ENCODE assay signal across 8 cellular contexts in the genomic region with DNA sequence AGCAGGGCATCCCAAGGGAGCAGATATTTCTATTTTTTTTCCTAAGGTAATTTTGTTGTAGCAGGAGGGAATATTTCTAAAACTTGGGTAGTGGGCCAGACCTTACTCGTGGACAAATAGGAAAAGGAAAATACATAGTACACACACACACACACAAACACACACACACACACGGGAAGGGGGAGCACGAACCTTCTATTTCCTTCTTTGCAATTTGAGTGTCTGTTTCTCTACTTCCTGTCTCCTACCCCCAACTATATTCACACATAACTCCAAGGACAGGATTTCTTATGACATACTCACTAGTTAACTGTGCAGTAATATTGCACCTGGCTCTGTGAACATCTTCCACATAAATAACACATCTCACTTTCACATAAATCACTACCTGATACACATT. TPM values are rescaled to one million over a fixed set of nuclear protein-coding genes. Genes with fewer than 3 reads are reported as not detected.
DNase-seq lines count a peak whose midpoint lies in the region; ATAC-seq, FAIRE-seq and TF ChIP-seq lines count a peak whose summit lies in the region.

No MANE protein-coding gene starts in this region.

- H2BK120ac ChIP-seq in H1 (replicated peaks; ENCODE audit: low read depth, low read length) (no peak overlapping the region), trophoblast cell (ENCODE audit: insufficient read depth, low read length, poor library complexity) (peak overlapping the region; percentile 39)

- TF ChIP-seq EP300 in H1 (IDR thresholded peaks at IDR 0.05; ENCODE audit: borderline replicate concordance in 1 of 2, low read depth in 2 of 2, low read length in 2 of 2) = no peak

- H2AK5ac ChIP-seq in H1 (ENCODE audit: low read depth, low read length) = no peak overlapping the region
- no peak overlapping the region for H2AK5ac ChIP-seq in trophoblast cell (ENCODE audit: low read length)

- TF ChIP-seq RAD21 in H1 (IDR thresholded peaks at IDR 0.05 in 1 of 2, conservative IDR thresholded peaks at IDR 0.05 in 1 of 2; ENCODE audit: low read depth in 2 of 2, low read length in 2 of 2) = no peak

- H3K4me1 ChIP-seq in DOHH2 (ENCODE audit: control insufficient read depth, low read length) (peaks cover 64% of the 10 kb centered on the region), H1 (replicated peaks in 1 of 4; ENCODE audit: control insufficient read depth in 3 of 4, insufficient read depth in 4 of 4, low read length in 3 of 4) (peaks cover 22 to 48% (median 31%) of the 10 kb centered on the region in 4 experiments), trophoblast cell (ENCODE audit: control insufficient read depth in 1 of 2, insufficient read depth in 2 of 2, low read length in 2 of 2) (peaks cover 38 to 47% of the 10 kb centered on the region in 2 experiments), mucosa of descending colon (ENCODE audit: low read depth) (peaks cover 44% of the 10 kb centered on the region)

- H3K23ac ChIP-seq in H1 (ENCODE audit: insufficient read length) (no peak overlapping the region), trophoblast cell (ENCODE audit: low read length) (no peak overlapping the region)

- WGBS in H1 (ENCODE audit: extremely low coverage in 1 of 2, insufficient coverage in 1 of 2, insufficient read length in 1 of 2, insufficient replicate concordance in 2 of 2, low coverage in 1 of 2, low lambda C conversion rate in 2 of 2, missing lambda C conversion rate in 1 of 2), 2 experiments = 60% methylated on average over 3 of the region's 3 CpGs; no CpG with 5 or more reads in 1 of the 2 experiments
- no CpG with 5 or more reads among the region's 3 CpGs for WGBS in trophoblast cell (ENCODE audit: extremely low coverage, insufficient coverage, insufficient read length)

- intact Hi-C loops in mucosa of descending colon (cut with DNase I, micrococcal nuclease) = no loop called here

- H3K4me3 ChIP-seq in DOHH2 (ENCODE audit: low read length) = peak overlapping the region; percentile 97
- peak overlapping the region in 2 of 4 experiments; percentile 89 to 96; a peak in 3 of 8 replicates for H3K4me3 ChIP-seq in H1 (ENCODE audit: extremely low read depth in 1 of 4, insufficient read depth in 2 of 4, low read depth in 3 of 4, low read length in 4 of 4)
- H3K4me3 ChIP-seq in trophoblast cell (ENCODE audit: low read depth, low read length) = no peak overlapping the region
- H3K4me3 ChIP-seq in mucosa of descending colon = no peak overlapping the region

- H2BK5ac ChIP-seq in H1 (ENCODE audit: low read depth, low read length) (no peak overlapping the region), trophoblast cell (ENCODE audit: low read depth, low read length, poor library complexity) (no peak overlapping the region)

- CTCF ChIA-PET in H1 (lab: Charles Lee; ENCODE audit: partially characterized antibody) = interaction anchor here (0.9 kb wide), 1 partner anchor 13 kb away, joined by 3 read pairs; no protein-coding TSS in a partner anchor

- no peak for FAIRE-seq in H1 (lab: Jason Lieb, UNC)

- H3K9me2 ChIP-seq in DOHH2 (replicated peaks; ENCODE audit: control insufficient read depth, low read length) = no peaks in the 10 kb centered on the region

- no peak overlapping the region for H2BK20ac ChIP-seq in H1 (ENCODE audit: low read length)

- H3K79me2 ChIP-seq in DOHH2 (ENCODE audit: control insufficient read depth, low read length) = peaks cover 92% of the 10 kb centered on the region
- H3K79me2 ChIP-seq in H1 (ENCODE audit: control insufficient read depth in 1 of 2, insufficient read depth in 2 of 2, low read length in 2 of 2) = peaks cover 24 to 76% of the 10 kb centered on the region in 2 experiments
- peaks cover 57% of the 10 kb centered on the region for H3K79me2 ChIP-seq in trophoblast cell (ENCODE audit: control insufficient read depth, insufficient read depth, low read length, poor library complexity)

- H2BK12ac ChIP-seq in H1 (ENCODE audit: low read depth, low read length) (no peak overlapping the region), trophoblast cell (ENCODE audit: low read length) (no peak overlapping the region)

- peaks cover 38% of the 10 kb centered on the region for H3F3A ChIP-seq in DOHH2 (ENCODE audit: control insufficient read depth, insufficient read depth)

- H4K8ac ChIP-seq in H1 (ENCODE audit: extremely low read depth, insufficient read depth, low read length) (no peak overlapping the region), trophoblast cell (ENCODE audit: low read depth, low read length) (no peak overlapping the region)

- H4K20me1 ChIP-seq in DOHH2 (ENCODE audit: control insufficient read depth, insufficient read depth, low read depth, low read length) (peaks cover 25% of the 10 kb centered on the region), H1 (replicated peaks in 1 of 2; ENCODE audit: control insufficient read depth in 1 of 2, insufficient read depth in 2 of 2, low read length in 2 of 2) (peaks cover 25 to 28% of the 10 kb centered on the region in 2 experiments)

- H3K14ac ChIP-seq in H1 (ENCODE audit: insufficient read length) (no peak overlapping the region), trophoblast cell (ENCODE audit: low read length) (no peak overlapping the region)

- no peak overlapping the region for H3K4ac ChIP-seq in H1 (replicated peaks; ENCODE audit: insufficient read length, low read depth, low read length)
- H3K4ac ChIP-seq in trophoblast cell (ENCODE audit: low read depth, low read length) = peak overlapping the region; percentile 84

- H3K9me3 ChIP-seq in DOHH2 (ENCODE audit: control insufficient read depth, insufficient read depth, low read length) (no peaks in the 10 kb centered on the region), H1 (ENCODE audit: insufficient read depth in 2 of 2, low read depth in 1 of 2, low read length in 1 of 2) (no peaks in the 10 kb centered on the region), trophoblast cell (ENCODE audit: insufficient read depth, low read depth, low read length) (peaks cover 1% of the 10 kb centered on the region), mucosa of descending colon (no peaks in the 10 kb centered on the region)

- TF ChIP-seq CTCF in DOHH2 (IDR thresholded peaks at IDR 0.05; ENCODE audit: low read depth, low read length, poor library complexity, severe bottlenecking) (no peak), H1 (IDR thresholded peaks at IDR 0.05; ENCODE audit: control extremely low read depth in 1 of 3, insufficient read depth in 1 of 3, low read depth in 1 of 3, low read length in 3 of 3) (no peak), mucosa of descending colon (IDR thresholded peaks at IDR 0.05) (no peak)

- ATAC-seq in GM19035 (IDR thresholded peaks at IDR 0.05; ENCODE audit: unreplicated experiment) = no peak
- ATAC-seq in GM21367 (IDR thresholded peaks at IDR 0.05; ENCODE audit: unreplicated experiment) = no peak
- ATAC-seq in mucosa of descending colon = no peak

- H3K27ac ChIP-seq in DOHH2 (ENCODE audit: low read depth, low read length) (peak overlapping the region; percentile 86), H1 (ENCODE audit: low read depth, low read length) (no peak overlapping the region), trophoblast cell (ENCODE audit: low read depth, low read length) (peak overlapping the region; percentile 80)

- peaks cover 17% of the 10 kb centered on the region for H3K23me2 ChIP-seq in H1 (ENCODE audit: low read depth, low read length)

- H3K4me2 ChIP-seq in DOHH2 (ENCODE audit: low read length) = peak overlapping the region; percentile 99
- H3K4me2 ChIP-seq in H1 (ENCODE audit: insufficient read depth in 1 of 2, low read depth in 2 of 2, low read length in 2 of 2) = peak overlapping the region; percentile 65 to 69
- H3K4me2 ChIP-seq in trophoblast cell (ENCODE audit: low read length) = peak overlapping the region; percentile 93

- H3K9ac ChIP-seq in H1 (replicated peaks in 1 of 4; ENCODE audit: extremely low read depth in 1 of 4, low read depth in 3 of 4, low read length in 3 of 4) (no peak overlapping the region), trophoblast cell (ENCODE audit: low read length) (no peak overlapping the region)

- peaks cover 18% of the 10 kb centered on the region for H3K36me3 ChIP-seq in DOHH2 (ENCODE audit: control insufficient read depth, low read length)
- H3K36me3 ChIP-seq in H1 (ENCODE audit: control insufficient read depth in 2 of 4, insufficient read depth in 4 of 4, low read length in 3 of 4) = peaks cover 4 to 12% (median 7%) of the 10 kb centered on the region in 4 experiments
- H3K36me3 ChIP-seq in trophoblast cell (ENCODE audit: control insufficient read depth in 1 of 2, insufficient read depth in 2 of 2, low read length in 2 of 2) = peaks cover 10 to 11% of the 10 kb centered on the region in 2 experiments
- H3K36me3 ChIP-seq in mucosa of descending colon (ENCODE audit: low read depth) = no peaks in the 10 kb centered on the region

- no peaks in the 10 kb centered on the region for H3K27me3 ChIP-seq in DOHH2 (ENCODE audit: control insufficient read depth, low read length)
- H3K27me3 ChIP-seq in H1 (replicated peaks in 1 of 4; ENCODE audit: control insufficient read depth in 3 of 4, extremely low read depth in 1 of 4, insufficient read depth in 3 of 4, low read length in 3 of 4) = no peaks in the 10 kb centered on the region
- H3K27me3 ChIP-seq in trophoblast cell (ENCODE audit: insufficient read depth, low read length) = no peaks in the 10 kb centered on the region

- no peak overlapping the region for H3K56ac ChIP-seq in H1 (replicated peaks; ENCODE audit: insufficient read length, low read depth, low read length)

- no peak for TF ChIP-seq POLR2A in H1 (IDR thresholded peaks at IDR 0.05; ENCODE audit: control extremely low read depth in 1 of 2, low read depth in 2 of 2, low read length in 2 of 2)

- no peak overlapping the region for H4K12ac ChIP-seq in trophoblast cell (ENCODE audit: low read depth, low read length)

- H2BK15ac ChIP-seq in H1 (ENCODE audit: low read length) = no peak overlapping the region

- no peak overlapping the region for H4K5ac ChIP-seq in H1 (ENCODE audit: insufficient read length, low read depth, low read length)

- H4K91ac ChIP-seq in H1 (replicated peaks; ENCODE audit: insufficient read length, low read length) (no peak overlapping the region), trophoblast cell (ENCODE audit: low read depth, low read length) (no peak overlapping the region)

- H2AFZ ChIP-seq in H1 (ENCODE audit: low read length) (no peak overlapping the region), trophoblast cell (ENCODE audit: insufficient read depth, low read length, poor library complexity) (no peak overlapping the region)

- POLR2A ChIA-PET in H1 (lab: Charles Lee; ENCODE audit: partially characterized antibody) = interaction anchor here (0.6 to 5.0 kb wide), 14 partner anchors 9 to 306 kb away, joined by 3 to 34 read pairs (median 4); a partner anchor contains a TSS

- peak; percentile 11 for DNase-seq in NOMO-1 treated with dmso at 0.1 percent for 144 hours (lab: John Stamatoyannopoulos, UW; ENCODE audit: unreplicated experiment)
- DNase-seq in H1 (ENCODE audit: low read depth in 1 of 2, low spot score in 2 of 2) = no peak
- no peak for DNase-seq in trophoblast cell
- DNase-seq in mesenteric fat pad (ENCODE audit: low spot score) = no peak
- no peak for DNase-seq in mucosa of descending colon

- H3K18ac ChIP-seq in H1 (ENCODE audit: extremely low read depth, low read length) = no peak overlapping the region
- no peak overlapping the region for H3K18ac ChIP-seq in trophoblast cell (ENCODE audit: low read length)

- H3K79me1 ChIP-seq in H1 (ENCODE audit: low read depth, low read length) (peaks cover 12% of the 10 kb centered on the region; the same call in 1 of the 2 replicates), trophoblast cell (ENCODE audit: low read length) (peaks cover 36% of the 10 kb centered on the region)

RNA-seq across cellular contexts. Expression of a gene that starts 4.4 kb away (rescaled TPM):
- 88.4 and 88.8 TPM in 2 replicates for total RNA-seq in H1 (2021; fragmentation: NEBNext Ultra II Directional; extraction: Animal tissue kit (Norgen Biotek cat#: 25700))
- 138 and 170 TPM in 2 replicates for polyA plus RNA-seq in H1 (2011; rRNA removed)
- 134 TPM for polyA plus RNA-seq in H1 (2011; cell fraction: cytosol; rRNA removed)
- 345 TPM for polyA plus RNA-seq in H1 (2011; cell fraction: nucleus; rRNA removed)
- 91.5 to 105 TPM (median 97.6 TPM) in 4 replicates for polyA plus RNA-seq in H1 (2012, experiment 1 of 2)
- polyA plus RNA-seq in H1 (2012, experiment 2 of 2) = 61.4 TPM
- polyA plus RNA-seq in H1 (2013, experiment 1 of 2) = 72.4 TPM
- 63.4 TPM for polyA plus RNA-seq in H1 (2013, experiment 2 of 2)
- 136 and 173 TPM in 2 replicates for polyA minus RNA-seq in H1 (2011; rRNA and poly(A)+ RNA removed)
- 72.1 TPM for polyA minus RNA-seq in H1 (2011; cell fraction: cytosol; rRNA and poly(A)+ RNA removed)
- polyA minus RNA-seq in H1 (2011; cell fraction: nucleus; rRNA and poly(A)+ RNA removed) = 91.2 TPM
- 69.8 and 70.9 TPM in 2 replicates for polyA plus RNA-seq in trophoblast cell (2013)
- total RNA-seq in mesenteric fat pad (33.0 TPM), mucosa of descending colon (10 to 100 TPM; 32.3 to 92.2 (median 37.2) TPM)

RNA-seq across cellular contexts. Expression of a gene that starts 17.1 kb away (rescaled TPM):
- total RNA-seq in H1 (2021; fragmentation: NEBNext Ultra II Directional; extraction: Animal tissue kit (Norgen Biotek cat#: 25700)) = 86.2 and 88.4 TPM in 2 replicates
- 46.5 and 65.3 TPM in 2 replicates for polyA plus RNA-seq in H1 (2011; rRNA removed)
- polyA plus RNA-seq in H1 (2011; cell fraction: cytosol; rRNA removed) = 34.7 TPM
- polyA plus RNA-seq in H1 (2011; cell fraction: nucleus; rRNA removed) = 83.7 TPM
- polyA plus RNA-seq in H1 (2012, experiment 1 of 2) = 59.8 to 81.4 TPM (median 78.6 TPM) in 4 replicates
- 59.2 TPM for polyA plus RNA-seq in H1 (2012, experiment 2 of 2)
- polyA plus RNA-seq in H1 (2013, experiment 1 of 2) = 61.6 TPM
- 58.6 TPM for polyA plus RNA-seq in H1 (2013, experiment 2 of 2)
- 73.5 and 89.5 TPM in 2 replicates for polyA minus RNA-seq in H1 (2011; rRNA and poly(A)+ RNA removed)
- polyA minus RNA-seq in H1 (2011; cell fraction: cytosol; rRNA and poly(A)+ RNA removed) = 52.6 TPM
- polyA minus RNA-seq in H1 (2011; cell fraction: nucleus; rRNA and poly(A)+ RNA removed) = 53.6 TPM
- polyA plus RNA-seq in trophoblast cell (2013) = 41.1 and 41.5 TPM in 2 replicates
- total RNA-seq in mesenteric fat pad (49.7 TPM), mucosa of descending colon (10 to 100 TPM; 17.1 to 30.3 (median 20.3) TPM)

RNA-seq across cellular contexts. Expression of a gene that starts 36.4 kb away (rescaled TPM):
- total RNA-seq in H1 (2021; fragmentation: NEBNext Ultra II Directional; extraction: Animal tissue kit (Norgen Biotek cat#: 25700)) = 191 and 194 TPM in 2 replicates
- 63.5 and 86.3 TPM in 2 replicates for polyA plus RNA-seq in H1 (2011; rRNA removed)
- 167 TPM for polyA plus RNA-seq in H1 (2011; cell fraction: cytosol; rRNA removed)
- polyA plus RNA-seq in H1 (2011; cell fraction: nucleus; rRNA removed) = 72.4 TPM
- 146 to 155 TPM (median 150 TPM) in 4 replicates for polyA plus RNA-seq in H1 (2012, experiment 1 of 2)
- 11.2 TPM for polyA plus RNA-seq in H1 (2012, experiment 2 of 2)
- polyA plus RNA-seq in H1 (2013, experiment 1 of 2) = 180 TPM
- 184 TPM for polyA plus RNA-seq in H1 (2013, experiment 2 of 2)
- 81.9 and 106 TPM in 2 replicates for polyA minus RNA-seq in H1 (2011; rRNA and poly(A)+ RNA removed)
- polyA minus RNA-seq in H1 (2011; cell fraction: cytosol; rRNA and poly(A)+ RNA removed) = 71.8 TPM
- polyA minus RNA-seq in H1 (2011; cell fraction: nucleus; rRNA and poly(A)+ RNA removed) = 41.1 TPM
- 106 and 114 TPM in 2 replicates for polyA plus RNA-seq in trophoblast cell (2013)
- 50.2 TPM for total RNA-seq in mesenteric fat pad
- total RNA-seq in mucosa of descending colon = 10 to 100 TPM; 33.2 to 44.3 (median 40.1) TPM

RNA-seq across cellular contexts. Expression of a gene that starts 50.6 kb away (rescaled TPM):
- 16.2 and 17.7 TPM in 2 replicates for total RNA-seq in H1 (2021; fragmentation: NEBNext Ultra II Directional; extraction: Animal tissue kit (Norgen Biotek cat#: 25700))
- 10.2 and 12.3 TPM in 2 replicates for polyA plus RNA-seq in H1 (2011; rRNA removed)
- polyA plus RNA-seq in H1 (2011; cell fraction: cytosol; rRNA removed) = 8.5 TPM
- 9.5 TPM for polyA plus RNA-seq in H1 (2011; cell fraction: nucleus; rRNA removed)
- polyA plus RNA-seq in H1 (2012, experiment 1 of 2) = 7.7 to 13.0 TPM (median 11.5 TPM) in 4 replicates
- 14.0 TPM for polyA plus RNA-seq in H1 (2012, experiment 2 of 2)
- polyA plus RNA-seq in H1 (2013, experiment 1 of 2) = 8.3 TPM
- 8.2 TPM for polyA plus RNA-seq in H1 (2013, experiment 2 of 2)
- 8.9 and 10.7 TPM in 2 replicates for polyA minus RNA-seq in H1 (2011; rRNA and poly(A)+ RNA removed)
- polyA minus RNA-seq in H1 (2011; cell fraction: cytosol; rRNA and poly(A)+ RNA removed) = 10.3 TPM
- polyA minus RNA-seq in H1 (2011; cell fraction: nucleus; rRNA and poly(A)+ RNA removed) = 7.0 TPM
- 9.0 and 9.4 TPM in 2 replicates for polyA plus RNA-seq in trophoblast cell (2013)
- total RNA-seq in mesenteric fat pad (15.7 TPM), mucosa of descending colon (10 to 100 TPM; 17.8 to 21.4 (median 18.3) TPM)

RNA-seq across cellular contexts. Expression of a gene that starts 59.8 kb away (rescaled TPM):
- 16.1 and 18.3 TPM in 2 replicates for total RNA-seq in H1 (2021; fragmentation: NEBNext Ultra II Directional; extraction: Animal tissue kit (Norgen Biotek cat#: 25700))
- 10.6 and 11.6 TPM in 2 replicates for polyA plus RNA-seq in H1 (2011; rRNA removed)
- 13.3 TPM for polyA plus RNA-seq in H1 (2011; cell fraction: cytosol; rRNA removed)
- 12.0 TPM for polyA plus RNA-seq in H1 (2011; cell fraction: nucleus; rRNA removed)
- polyA plus RNA-seq in H1 (2012, experiment 1 of 2) = 14.2 to 17.2 TPM (median 14.8 TPM) in 4 replicates
- polyA plus RNA-seq in H1 (2012, experiment 2 of 2) = 5.2 TPM
- 8.1 TPM for polyA plus RNA-seq in H1 (2013, experiment 1 of 2)
- 7.0 TPM for polyA plus RNA-seq in H1 (2013, experiment 2 of 2)
- 19.0 and 24.4 TPM in 2 replicates for polyA minus RNA-seq in H1 (2011; rRNA and poly(A)+ RNA removed)
- polyA minus RNA-seq in H1 (2011; cell fraction: cytosol; rRNA and poly(A)+ RNA removed) = 12.8 TPM
- 18.9 TPM for polyA minus RNA-seq in H1 (2011; cell fraction: nucleus; rRNA and poly(A)+ RNA removed)
- polyA plus RNA-seq in trophoblast cell (2013) = 10.0 and 11.2 TPM in 2 replicates
- total RNA-seq in mesenteric fat pad = 28.2 TPM
- 10 to 100 TPM; 25.8 to 45.6 (median 28.1) TPM for total RNA-seq in mucosa of descending colon
